Comparison of ENCODE assay signal across 10 cellular contexts in genomic region chr2:157743051-157743450, GRCh38.
A peak's percentile ranks its signal among the peaks of the same experiment; 100 is the strongest.
DNase-seq lines count a peak whose midpoint lies in the region; ATAC-seq and TF ChIP-seq lines count a peak whose summit lies in the region.
"Had no signal": no experiment of that assay in that cellular context is flagged by ENCODE, and none has a peak within 500 bp of the region (broad histone marks: within the 10 kb centered on the region; RNA-seq: fewer than 3 reads in every experiment).

No MANE protein-coding gene starts in this region.

- POLR2A ChIA-PET in activated CD4-positive, alpha-beta memory T cell treated with anti-CD3 and anti-CD28 coated beads for 36 hours (lab: Charles Lee) = no interaction called here
- POLR2A ChIA-PET in activated CD4-positive, alpha-beta memory T cell treated with anti-CD3 and anti-CD28 coated beads, Interleukin-2, amount 10 ng/mL, durations not matched to agents 7 days and 5 days (lab: Charles Lee) = no interaction called here
- POLR2A ChIA-PET in GM10248 (lab: Yijun Ruan, JAX) = no interaction called here

- H2BK12ac ChIP-seq in H9 (ENCODE audit: insufficient read length, low read depth, low read length) = no peak overlapping the region

- H4K5ac ChIP-seq in H9 (ENCODE audit: insufficient read length, low read depth, low read length) = no peak overlapping the region

- H3K4me1 Mint-ChIP-seq in activated CD4-positive, alpha-beta memory T cell treated with anti-CD3 and anti-CD28 coated beads for 36 hours (ENCODE audit: low read depth) = peaks cover 28% of the 10 kb centered on the region
- H3K4me1 Mint-ChIP-seq in activated CD4-positive, alpha-beta memory T cell treated with anti-CD3 and anti-CD28 coated beads, Interleukin-2, amount 10 ng/mL, durations not matched to agents 7 days and 5 days = peaks cover 31% of the 10 kb centered on the region
- H3K4me1 Mint-ChIP-seq in H9 = peaks cover 0 to 6% of the 10 kb centered on the region in 2 experiments; a peak in 1 of 4 replicates
- H3K4me1 Mint-ChIP-seq: activated B cell treated with CpG ODN at 0.5 μM for 24 hours had no signal

- H3K27ac ChIP-seq in gastrocnemius medialis = peak overlapping the region; percentile 69 to 90 (median 78)
- no peak overlapping the region for H3K27ac ChIP-seq in H9 (ENCODE audit: insufficient read length, low read depth, low read length)

- no peak overlapping the region for H2BK120ac ChIP-seq in H9 (ENCODE audit: low read depth, low read length, poor library complexity, severe bottlenecking)

- no peaks in the 10 kb centered on the region for H3K79me2 ChIP-seq in H9 (ENCODE audit: insufficient read depth, low read length)

- no peak overlapping the region for H3T11ph ChIP-seq in H9 (ENCODE audit: low read length)

- no peak overlapping the region for H2BK5ac ChIP-seq in H9 (ENCODE audit: insufficient read length, low read length)

- no peak overlapping the region for H3K4me3 ChIP-seq in gastrocnemius medialis

- no peak overlapping the region for H3K9ac ChIP-seq in H9 (ENCODE audit: extremely low read depth, insufficient read length, low read length)

- no peak for TF ChIP-seq POLR2A in gastrocnemius medialis (IDR thresholded peaks at IDR 0.05)

- H3K79me1 ChIP-seq in H9 (ENCODE audit: insufficient read depth, low read depth, low read length, poor library complexity, severe bottlenecking) = no peaks in the 10 kb centered on the region

- no peak for TF ChIP-seq CTCF in gastrocnemius medialis (IDR thresholded peaks at IDR 0.05 in 4 of 5, conservative IDR thresholded peaks at IDR 0.05 in 1 of 5)
- TF ChIP-seq CTCF in GM10248 (IDR thresholded peaks at IDR 0.05; ENCODE audit: control extremely low read depth, extremely low read depth, low read depth, missing control alignments) = no peak
- TF ChIP-seq CTCF in H9 (conservative IDR thresholded peaks at IDR 0.05) = no peak

- H2BK15ac ChIP-seq in H9 (ENCODE audit: low read depth, low read length) = no peak overlapping the region

- no peaks in the 10 kb centered on the region for H3K23me2 ChIP-seq in H9 (ENCODE audit: insufficient read length, low read depth, low read length, poor library complexity, severe bottlenecking)

- no peak overlapping the region for H4K91ac ChIP-seq in H9 (ENCODE audit: insufficient read length, low read depth, low read length)

- H2AK5ac ChIP-seq in H9 (ENCODE audit: insufficient read length, low read length) = no peak overlapping the region

- in situ Hi-C loops in gastrocnemius medialis (cut with MboI; ENCODE audit: low sequenced_read_pairs in 4 of 4) = no loop called here

- H2AFZ ChIP-seq in H9 (ENCODE audit: low read length) = no peak overlapping the region

- H3K4me3 Mint-ChIP-seq in activated CD4-positive, alpha-beta memory T cell treated with anti-CD3 and anti-CD28 coated beads for 36 hours = no peak overlapping the region
- no peak overlapping the region for H3K4me3 Mint-ChIP-seq in activated CD4-positive, alpha-beta memory T cell treated with anti-CD3 and anti-CD28 coated beads, Interleukin-2, amount 10 ng/mL, durations not matched to agents 7 days and 5 days
- no peak overlapping the region for H3K4me3 Mint-ChIP-seq in H9
- H3K4me3 Mint-ChIP-seq: activated B cell treated with CpG ODN at 0.5 μM for 24 hours had no signal

- H3K27ac Mint-ChIP-seq in activated CD4-positive, alpha-beta memory T cell treated with anti-CD3 and anti-CD28 coated beads for 36 hours = no peak overlapping the region
- H3K27ac Mint-ChIP-seq in activated CD4-positive, alpha-beta memory T cell treated with anti-CD3 and anti-CD28 coated beads, Interleukin-2, amount 10 ng/mL, durations not matched to agents 7 days and 5 days = no peak overlapping the region
- 0 out of 7 replicates have a peak overlapping the region, but pooled peaks of 1 of the 3 experiments have one; percentile 15 for H3K27ac Mint-ChIP-seq in H9
- H3K27ac Mint-ChIP-seq: activated B cell treated with CpG ODN at 0.5 μM for 24 hours had no signal

- no peak overlapping the region for H3K18ac ChIP-seq in H9 (ENCODE audit: insufficient read length, low read depth, low read length)

- peaks cover 0 to 6% of the 10 kb centered on the region in 2 donors for H3K36me3 ChIP-seq in gastrocnemius medialis

- no peak overlapping the region for H3K4ac ChIP-seq in H9 (ENCODE audit: low read depth, low read length)

- H4K8ac ChIP-seq in H9 (replicated peaks; ENCODE audit: insufficient read length, low read depth, low read length) = no peak overlapping the region

- H3K9me3 ChIP-seq in gastrocnemius medialis = no peaks in the 10 kb centered on the region
- H3K9me3 ChIP-seq in H9 (ENCODE audit: control insufficient read depth, low read depth, low read length) = no peaks in the 10 kb centered on the region

- no peak overlapping the region for H3K23ac ChIP-seq in H9 (ENCODE audit: insufficient read length, low read depth, low read length)

- no CpG with 5 or more reads among the region's 2 CpGs for WGBS in H9 (ENCODE audit: extremely low coverage, insufficient read length, low lambda C conversion rate)

- no peaks in the 10 kb centered on the region for H4K20me1 ChIP-seq in H9 (ENCODE audit: control insufficient read depth, insufficient read depth, insufficient read length)

- no peak overlapping the region for H3K56ac ChIP-seq in H9 (ENCODE audit: insufficient read length, low read depth, low read length)

- H2BK20ac ChIP-seq in H9 (ENCODE audit: low read depth, low read length, poor library complexity, severe bottlenecking) = no peak overlapping the region

- H3K9me3 Mint-ChIP-seq in activated CD4-positive, alpha-beta memory T cell treated with anti-CD3 and anti-CD28 coated beads for 36 hours = no peaks in the 10 kb centered on the region
- H3K9me3 Mint-ChIP-seq in activated CD4-positive, alpha-beta memory T cell treated with anti-CD3 and anti-CD28 coated beads, Interleukin-2, amount 10 ng/mL, durations not matched to agents 7 days and 5 days = no peaks in the 10 kb centered on the region
- no peaks in the 10 kb centered on the region; a peak in 1 of 5 replicates for H3K9me3 Mint-ChIP-seq in H9
- H3K9me3 Mint-ChIP-seq: activated B cell treated with CpG ODN at 0.5 μM for 24 hours had no signal

- intact Hi-C loops in activated CD4-positive, alpha-beta memory T cell treated with anti-CD3 and anti-CD28 coated beads for 36 hours (cut with micrococcal nuclease) = no loop called here
- intact Hi-C loops in gastrocnemius medialis (cut with DNase I; ENCODE audit: low total_unique reads) = loop anchor here (5.0 to 10.0 kb wide), 2 partner anchors 116 to 248 kb away; partner anchors contain the start of gene ACVR1C

- no peak overlapping the region for H3K14ac ChIP-seq in H9 (ENCODE audit: insufficient read depth, low read length)

- H3K4me1 ChIP-seq in gastrocnemius medialis (peaks cover 12 to 56% of the 10 kb centered on the region in 2 donors), H9 (ENCODE audit: insufficient read depth, low read length) (no peaks in the 10 kb centered on the region)

- DNase-seq in activated CD4-positive, alpha-beta memory T cell treated with anti-CD3 and anti-CD28 coated beads for 36 hours = peak; percentile 46
- no peak for DNase-seq in activated CD4-positive, alpha-beta memory T cell treated with anti-CD3 and anti-CD28 coated beads, Interleukin-2, amount 10 ng/mL, durations not matched to agents 7 days and 5 days
- DNase-seq in gastrocnemius medialis (no peak), NCI-H774 (lab: John Stamatoyannopoulos, UW) (no peak), GM10248 (ENCODE audit: extremely low spot score) (no peak), H9 (no peak)
- DNase-seq: activated B cell treated with CpG ODN at 0.5 μM for 24 hours, IMR-90 had no signal

- H3K36me3 Mint-ChIP-seq in activated CD4-positive, alpha-beta memory T cell treated with anti-CD3 and anti-CD28 coated beads for 36 hours = peaks cover 22% of the 10 kb centered on the region
- H3K36me3 Mint-ChIP-seq in activated CD4-positive, alpha-beta memory T cell treated with anti-CD3 and anti-CD28 coated beads, Interleukin-2, amount 10 ng/mL, durations not matched to agents 7 days and 5 days (ENCODE audit: low read depth) = peaks cover 32% of the 10 kb centered on the region
- H3K36me3 Mint-ChIP-seq in H9 (ENCODE audit: insufficient read depth in 1 of 3, low read depth in 3 of 3) = peaks cover 2 to 8% (median 7%) of the 10 kb centered on the region in 3 experiments; a peak in 5 of 7 replicates

- no peaks in the 10 kb centered on the region for H3K27me3 Mint-ChIP-seq in activated CD4-positive, alpha-beta memory T cell treated with anti-CD3 and anti-CD28 coated beads for 36 hours
- no peaks in the 10 kb centered on the region for H3K27me3 Mint-ChIP-seq in activated CD4-positive, alpha-beta memory T cell treated with anti-CD3 and anti-CD28 coated beads, Interleukin-2, amount 10 ng/mL, durations not matched to agents 7 days and 5 days
- peaks cover 2% of the 10 kb centered on the region; the same call in 1 of the 2 replicates for H3K27me3 Mint-ChIP-seq in H9 (ENCODE audit: low read depth)
- H3K27me3 Mint-ChIP-seq: activated B cell treated with CpG ODN at 0.5 μM for 24 hours had no signal

- ATAC-seq in GM21619 (IDR thresholded peaks at IDR 0.05; ENCODE audit: unreplicated experiment) (peak; percentile 75), HG03280 (IDR thresholded peaks at IDR 0.05; ENCODE audit: unreplicated experiment) (peak; percentile 42), gastrocnemius medialis (no peak)

- no peak overlapping the region for H3K4me2 ChIP-seq in H9 (ENCODE audit: insufficient read depth, insufficient read length, low read length)

- CTCF ChIA-PET in activated CD4-positive, alpha-beta memory T cell treated with anti-CD3 and anti-CD28 coated beads for 36 hours (lab: Charles Lee) = no interaction called here
- CTCF ChIA-PET in activated CD4-positive, alpha-beta memory T cell treated with anti-CD3 and anti-CD28 coated beads, Interleukin-2, amount 10 ng/mL, durations not matched to agents 7 days and 5 days (lab: Charles Lee) = no interaction called here
- CTCF ChIA-PET in GM10248 (lab: Yijun Ruan, JAX) = no interaction called here

- H3K27me3 ChIP-seq in gastrocnemius medialis = no peaks in the 10 kb centered on the region
- no peaks in the 10 kb centered on the region for H3K27me3 ChIP-seq in H9 (ENCODE audit: insufficient read depth, low read length)

Comparison
In these comparisons a context has a peak if more than half of its experiments do, and no peak if none do; other contexts are left out.
1. ATAC-seq: peak in GM21619 (single experiment) and HG03280 (single experiment); none in gastrocnemius medialis (0 of 2).